In the genomic region with DNA sequence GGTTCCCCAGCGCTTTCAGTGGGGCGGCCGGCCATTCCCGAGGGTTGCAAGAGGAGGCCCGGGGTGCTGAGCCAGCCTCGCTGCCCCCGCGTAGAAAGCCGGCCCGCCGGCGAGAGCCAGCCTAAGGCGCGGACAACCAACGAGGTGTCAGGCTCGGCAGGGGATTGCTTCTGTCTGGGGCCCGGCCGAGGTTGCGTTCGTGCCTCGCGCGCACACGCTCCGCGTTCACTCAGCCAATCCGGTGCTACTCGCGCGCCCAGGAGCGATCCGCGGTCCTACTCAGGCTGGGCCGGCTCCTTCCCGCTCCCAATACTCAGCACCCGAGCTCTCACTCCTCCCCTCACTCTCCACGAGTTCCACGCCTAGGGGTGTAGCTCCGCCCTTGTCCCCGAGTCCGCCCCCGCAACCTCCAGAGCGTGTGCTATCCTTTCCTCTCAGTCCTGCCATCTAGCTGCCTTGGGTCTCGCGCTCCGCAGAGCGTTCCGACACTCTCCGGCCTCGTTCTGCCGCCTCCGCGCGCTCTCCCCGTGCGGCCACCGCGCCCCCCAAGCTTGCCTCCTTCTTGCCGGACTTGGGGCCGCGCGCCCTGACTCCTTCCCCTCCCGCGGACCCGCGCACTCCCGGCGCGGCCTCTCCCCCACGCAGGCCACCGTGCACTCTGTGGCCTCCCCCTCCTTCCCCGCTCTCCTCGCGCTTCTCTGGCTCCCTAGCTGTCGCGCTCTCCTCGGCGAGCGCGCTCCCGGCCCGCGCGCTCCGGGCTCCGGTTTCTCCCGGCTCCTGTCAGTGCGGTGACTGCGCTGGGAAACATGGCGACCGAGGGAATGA, we compare ENCODE assay signal across 1 cellular context.
TF ChIP-seq lines count a peak whose summit lies in the region.

A gene (plus strand): TSS at position 426 of the 825 bp plus-strand sequence.

TF ChIP-seq in K562, 482 proteins besides CTCF, POLR2A, EP300 and RAD21 (continued from another document):
- TF ChIP-seq, protein P1, sequence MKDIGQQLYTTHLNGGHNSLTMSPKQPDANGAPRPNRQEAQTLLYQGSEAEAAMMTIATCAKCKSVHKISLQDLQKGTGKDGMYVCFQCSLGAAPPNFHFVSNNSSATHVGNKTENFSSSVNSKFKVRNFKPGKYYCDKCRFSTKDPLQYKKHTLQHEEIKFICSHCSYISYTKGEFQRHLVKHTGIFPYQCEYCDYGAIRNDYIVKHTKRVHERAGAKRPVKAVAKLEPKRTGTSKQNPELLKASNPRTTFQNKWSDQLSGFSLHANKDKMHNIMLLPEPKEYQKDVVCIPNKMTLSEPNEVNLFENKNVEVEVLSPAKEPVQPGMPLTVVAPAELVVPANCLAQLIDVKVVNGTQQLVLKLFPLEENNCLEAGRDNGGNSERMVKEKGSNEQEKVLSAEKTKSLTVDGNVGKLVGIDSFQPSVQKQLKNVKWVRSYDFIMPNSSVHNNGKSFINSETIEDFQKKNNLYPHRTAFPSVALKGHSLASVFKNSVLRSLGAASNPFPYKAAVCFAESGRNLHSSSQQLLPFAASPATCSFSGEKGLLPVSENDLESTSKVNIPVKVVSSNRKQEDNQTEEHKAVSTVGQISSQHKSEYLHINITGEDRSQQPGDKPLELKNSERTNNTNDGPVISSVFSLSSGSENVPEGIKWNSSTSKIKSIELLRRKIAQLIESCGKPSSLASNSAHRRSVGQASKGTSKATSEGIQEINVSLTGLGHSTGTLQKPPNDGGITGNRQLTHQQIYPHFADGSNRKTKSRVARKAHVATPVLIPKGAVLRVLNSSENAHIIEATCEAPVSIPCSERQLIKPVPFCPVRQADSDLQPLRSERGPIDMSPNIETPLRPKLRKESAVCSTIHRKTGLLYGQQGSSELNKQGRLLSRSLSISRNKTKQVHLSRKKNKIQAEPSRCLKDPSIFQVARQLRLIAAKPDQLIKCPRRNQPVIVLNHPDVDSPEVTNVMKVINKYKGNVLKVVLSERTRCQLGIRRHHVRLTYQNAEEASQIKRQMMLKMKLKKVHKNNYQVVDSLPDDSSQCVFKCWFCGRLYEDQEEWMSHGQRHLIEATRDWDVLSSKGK (CRISPR knock-in tag; IDR thresholded peaks at IDR 0.05), result no peak
